Comparison of ENCODE assay signal across 8 cellular contexts in the genomic region with DNA sequence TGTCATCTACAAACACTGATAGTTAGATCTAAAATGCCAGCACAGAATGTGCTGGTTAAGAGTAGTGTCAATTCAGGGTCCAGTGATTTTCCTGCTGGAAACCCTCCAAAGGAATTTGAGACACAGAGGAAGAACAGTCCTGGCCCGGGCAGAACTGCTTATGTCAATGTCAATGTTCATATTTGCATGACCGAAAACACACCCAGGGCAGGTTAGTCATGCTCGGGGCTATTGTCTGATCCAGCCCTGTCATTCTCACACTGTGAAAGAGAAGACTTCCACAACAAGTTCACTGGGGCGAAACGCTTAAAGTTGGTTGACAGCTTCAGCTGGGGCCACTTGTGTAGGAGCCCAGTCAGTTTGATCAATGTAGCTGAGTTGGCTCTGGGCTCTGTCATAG.
DNase-seq lines count a peak whose midpoint lies in the region; ATAC-seq and TF ChIP-seq lines count a peak whose summit lies in the region.

No MANE protein-coding gene starts in this region.

- H3K9me3 Mint-ChIP-seq in mesothelial cell of epicardium: no peaks in the 10 kb centered on the region

- peak overlapping the region; percentile 6 for H3K27ac Mint-ChIP-seq in mesothelial cell of epicardium

- TF ChIP-seq CTCF in mesothelial cell of epicardium (IDR thresholded peaks at IDR 0.05; ENCODE audit: unreplicated experiment): no peak

- no peaks in the 10 kb centered on the region for H3K27me3 Mint-ChIP-seq in mesothelial cell of epicardium (ENCODE audit: low read depth)

- ATAC-seq in GM18517 (IDR thresholded peaks at IDR 0.05; ENCODE audit: unreplicated experiment): peak; percentile 94
- ATAC-seq in HG02852 (IDR thresholded peaks at IDR 0.05; ENCODE audit: unreplicated experiment): peak; percentile 94

- no peak overlapping the region for H3K4me3 Mint-ChIP-seq in mesothelial cell of epicardium

- H3K4me1 Mint-ChIP-seq in mesothelial cell of epicardium: peaks cover 15% of the 10 kb centered on the region

- no peaks in the 10 kb centered on the region for H3K36me3 Mint-ChIP-seq in mesothelial cell of epicardium

- DNase-seq in NCI-H526 (lab: John Stamatoyannopoulos, UW): peak; percentile 82 to 93
- no peak for DNase-seq in mesothelial cell of epicardium (ENCODE audit: low spot score in 2 of 2, unreplicated experiment in 2 of 2)
- DNase-seq in SHP77 treated with DMSO at 0.1 percent for 48 hours (lab: John Stamatoyannopoulos, UW): no peak
- no peak for DNase-seq in OCI-M2 (lab: John Stamatoyannopoulos, UW; ENCODE audit: unreplicated experiment)
- DNase-seq in activated CD4-positive, alpha-beta T cell treated with anti-CD3 and anti-CD28 coated beads for 1 hour: no peak
- no peak for DNase-seq in activated CD4-positive, CD25-positive, alpha-beta regulatory T cell treated with anti-CD3 and anti-CD28 coated beads, Interleukin-2, amount 50 U/mL, for 72 hours

Comparison
In these comparisons a context has a peak if more than half of its experiments do, and no peak if none do; other contexts are left out.
1. DNase-seq: peak in NCI-H526 (2 of 2); none in mesothelial cell of epicardium (0 of 2), SHP77 treated with DMSO at 0.1 percent for 48 hours (single experiment), OCI-M2 (single experiment), activated CD4-positive, alpha-beta T cell treated with anti-CD3 and anti-CD28 coated beads for 1 hour (single experiment) and activated CD4-positive, CD25-positive, alpha-beta regulatory T cell treated with anti-CD3 and anti-CD28 coated beads, Interleukin-2, amount 50 U/mL, for 72 hours (single experiment).